ENCODE assay signal across 1 cellular context in genomic region chrX:18676470-18676869, GRCh38.
TF ChIP-seq lines count a peak whose summit lies in the region.

No MANE protein-coding gene starts in this region.

TF ChIP-seq in WTC11, 78 proteins besides CTCF, POLR2A, EP300 and RAD21 (continued from another document):
- no peak for TF ChIP-seq AR (CRISPR knock-in tag; IDR thresholded peaks at IDR 0.05)
